ENCODE assay signal across 25 cellular contexts in genomic region chr6:125966569-125966968, GRCh38.
"Had no signal": no experiment of that assay in that cellular context is flagged by ENCODE, and none has a peak within 500 bp of the region (broad histone marks: within the 10 kb centered on the region; RNA-seq: fewer than 3 reads in every experiment).

No MANE protein-coding gene starts in this region.

- H3K27me3 ChIP-seq: body of pancreas, cardiac muscle cell, heart right ventricle, pancreas, right atrium auricular region, suprapubic skin, transverse colon had no signal

- H3K9me3 Mint-ChIP-seq: activated B cell treated with CpG ODN at 0.5 μM for 24 hours; activated CD4-positive, alpha-beta memory T cell treated with anti-CD3 and anti-CD28 coated beads, Interleukin-2, amount 10 ng/mL, durations not matched to agents 7 days and 5 days; activated naive CD4-positive, alpha-beta T cell treated with anti-CD3 and anti-CD28 coated beads, Interleukin-2, amount 10 ng/mL, durations not matched to agents 7 days and 5 days; activated naive CD8-positive, alpha-beta T cell treated with anti-CD3 and anti-CD28 coated beads, Interleukin-2, amount 50 U/mL, for 24 hours; activated T-cell treated with anti-CD3 and anti-CD28 coated beads, Interleukin-2, amount 50 U/mL, for 72 hours; dendritic cell treated with granulocyte-macrophage colony-stimulating factor and Interleukin-4, amounts not matched to agents 40 ng/mL and 50 ng/mL, for 4 days; nephron; stimulated activated naive CD8-positive, alpha-beta T cell treated with anti-CD3 and anti-CD28 coated beads, Interleukin-15, Interleukin-2, amounts not matched to agents 100 ng/mL and 50 ng/mL, for 24 hours had no signal

- H3K4me3 Mint-ChIP-seq: activated B cell treated with CpG ODN at 0.5 μM for 24 hours; activated CD4-positive, alpha-beta memory T cell treated with anti-CD3 and anti-CD28 coated beads, Interleukin-2, amount 10 ng/mL, durations not matched to agents 7 days and 5 days; activated naive CD4-positive, alpha-beta T cell treated with anti-CD3 and anti-CD28 coated beads, Interleukin-2, amount 10 ng/mL, durations not matched to agents 7 days and 5 days; activated naive CD8-positive, alpha-beta T cell treated with anti-CD3 and anti-CD28 coated beads, Interleukin-2, amount 50 U/mL, for 24 hours; activated T-cell treated with anti-CD3 and anti-CD28 coated beads, Interleukin-2, amount 50 U/mL, for 72 hours; dendritic cell treated with granulocyte-macrophage colony-stimulating factor and Interleukin-4, amounts not matched to agents 40 ng/mL and 50 ng/mL, for 4 days; nephron; stimulated activated naive CD8-positive, alpha-beta T cell treated with anti-CD3 and anti-CD28 coated beads, Interleukin-15, Interleukin-2, amounts not matched to agents 100 ng/mL and 50 ng/mL, for 24 hours had no signal

- H3K27ac ChIP-seq: body of pancreas, cardiac muscle cell, heart right ventricle, pancreas, psoas muscle, right atrium auricular region, suprapubic skin, transverse colon had no signal

- H3K9me3 ChIP-seq: body of pancreas, heart right ventricle, pancreas, psoas muscle, right atrium auricular region, suprapubic skin, transverse colon had no signal

- H3K4me1 Mint-ChIP-seq: activated CD4-positive, alpha-beta memory T cell treated with anti-CD3 and anti-CD28 coated beads, Interleukin-2, amount 10 ng/mL, durations not matched to agents 7 days and 5 days; activated naive CD4-positive, alpha-beta T cell treated with anti-CD3 and anti-CD28 coated beads, Interleukin-2, amount 10 ng/mL, durations not matched to agents 7 days and 5 days; nephron had no signal

- H3K36me3 ChIP-seq: pancreas, right atrium auricular region had no signal

- ATAC-seq: activated naive CD8-positive, alpha-beta T cell treated with anti-CD3 and anti-CD28 coated beads, Interleukin-2, amount 50 U/mL, for 24 hours; activated T-cell treated with anti-CD3 and anti-CD28 coated beads, Interleukin-2, amount 50 U/mL, for 72 hours; body of pancreas; heart right ventricle; left colon; pancreas; psoas muscle had no signal

- H3K27ac Mint-ChIP-seq: activated B cell treated with CpG ODN at 0.5 μM for 24 hours; activated CD4-positive, alpha-beta memory T cell treated with anti-CD3 and anti-CD28 coated beads, Interleukin-2, amount 10 ng/mL, durations not matched to agents 7 days and 5 days; activated naive CD4-positive, alpha-beta T cell treated with anti-CD3 and anti-CD28 coated beads, Interleukin-2, amount 10 ng/mL, durations not matched to agents 7 days and 5 days; activated naive CD8-positive, alpha-beta T cell treated with anti-CD3 and anti-CD28 coated beads, Interleukin-2, amount 50 U/mL, for 24 hours; activated T-cell treated with anti-CD3 and anti-CD28 coated beads, Interleukin-2, amount 50 U/mL, for 72 hours; dendritic cell treated with granulocyte-macrophage colony-stimulating factor and Interleukin-4, amounts not matched to agents 40 ng/mL and 50 ng/mL, for 4 days; nephron; stimulated activated naive CD8-positive, alpha-beta T cell treated with anti-CD3 and anti-CD28 coated beads, Interleukin-15, Interleukin-2, amounts not matched to agents 100 ng/mL and 50 ng/mL, for 24 hours had no signal

- H3K4me1 ChIP-seq: suprapubic skin, transverse colon had no signal

- H3K27me3 Mint-ChIP-seq: activated B cell treated with CpG ODN at 0.5 μM for 24 hours; activated CD4-positive, alpha-beta memory T cell treated with anti-CD3 and anti-CD28 coated beads, Interleukin-2, amount 10 ng/mL, durations not matched to agents 7 days and 5 days; activated naive CD4-positive, alpha-beta T cell treated with anti-CD3 and anti-CD28 coated beads, Interleukin-2, amount 10 ng/mL, durations not matched to agents 7 days and 5 days; activated naive CD8-positive, alpha-beta T cell treated with anti-CD3 and anti-CD28 coated beads, Interleukin-2, amount 50 U/mL, for 24 hours; dendritic cell treated with granulocyte-macrophage colony-stimulating factor and Interleukin-4, amounts not matched to agents 40 ng/mL and 50 ng/mL, for 4 days; stimulated activated naive CD8-positive, alpha-beta T cell treated with anti-CD3 and anti-CD28 coated beads, Interleukin-15, Interleukin-2, amounts not matched to agents 100 ng/mL and 50 ng/mL, for 24 hours had no signal

- H3K4me3 ChIP-seq: body of pancreas, cardiac muscle cell, heart right ventricle, pancreas, psoas muscle, right atrium auricular region, suprapubic skin, transverse colon had no signal

- DNase-seq: activated B cell treated with CpG ODN at 0.5 μM for 24 hours; activated CD4-positive, alpha-beta memory T cell treated with anti-CD3 and anti-CD28 coated beads, Interleukin-2, amount 10 ng/mL, durations not matched to agents 7 days and 5 days; activated CD4-positive, alpha-beta T cell treated with anti-CD3 and anti-CD28 coated beads for 4 hours; activated effector memory CD4-positive, alpha-beta T cell treated with anti-CD3 and anti-CD28 coated beads, Interleukin-2, amount 50 U/mL, for 16 hours; activated naive CD4-positive, alpha-beta T cell treated with anti-CD3 and anti-CD28 coated beads, Interleukin-2, amount 10 ng/mL, durations not matched to agents 7 days and 5 days; activated naive CD8-positive, alpha-beta T cell treated with anti-CD3 and anti-CD28 coated beads, Interleukin-2, amount 50 U/mL, for 24 hours; activated T-cell treated with anti-CD3 and anti-CD28 coated beads, Interleukin-2, amount 50 U/mL, for 72 hours; anterior cingulate cortex; body of pancreas; effector CD8-positive, alpha-beta T cell; erythroblast; foreskin fibroblast; heart right ventricle; left colon; mesenchymal stem cell; pancreas; psoas muscle; stimulated activated CD4-positive, alpha-beta T cell treated with anti-CD3 and anti-CD28 coated beads, Interleukin-12 subunit alpha, Interleukin-12 subunit beta, amount 100 ng/mL, for 4 hours; transverse colon had no signal
